22 cellular contexts compared by ENCODE assay signal in genomic region chr12:131057211-131057721, GRCh38.
DNase-seq lines count a peak whose midpoint lies in the region; ATAC-seq and TF ChIP-seq lines count a peak whose summit lies in the region.
"Had no signal": no experiment of that assay in that cellular context is flagged by ENCODE, and none has a peak within 500 bp of the region (broad histone marks: within the 10 kb centered on the region; RNA-seq: fewer than 3 reads in every experiment).

No MANE protein-coding gene starts in this region.

- intact Hi-C loops in tibial artery (cut with DNase I; ENCODE audit: low total_unique reads): no loop called here

- H3K4me1 ChIP-seq in RWPE2 (ENCODE audit: insufficient read depth, poor library complexity, severe bottlenecking) (no peaks in the 10 kb centered on the region), tibial artery (no peaks in the 10 kb centered on the region)
- H3K4me1 ChIP-seq: prostate gland had no signal

- H3K27ac ChIP-seq in RWPE2 (ENCODE audit: poor library complexity, severe bottlenecking): no peak overlapping the region
- H3K27ac ChIP-seq in tibial artery: no peak overlapping the region
- H3K27ac ChIP-seq: prostate gland, thoracic aorta had no signal

- H3K9me3 ChIP-seq in RWPE2 (ENCODE audit: severe bottlenecking): no peaks in the 10 kb centered on the region
- no peaks in the 10 kb centered on the region for H3K9me3 ChIP-seq in tibial artery
- H3K9me3 ChIP-seq: prostate gland, thoracic aorta had no signal

- peak; percentile 15 for DNase-seq in NCI-H82 (lab: John Stamatoyannopoulos, UW)
- no peak for DNase-seq in NCI-H82 treated with DMSO at 0.1 percent for 48 hours (lab: John Stamatoyannopoulos, UW; ENCODE audit: unreplicated experiment)
- DNase-seq in RWPE2 (ENCODE audit: low spot score): peak; percentile 43
- peak; percentile 78 for DNase-seq in mesenteric fat pad (ENCODE audit: low spot score)
- peak; percentile 19 to 47 for DNase-seq in tibial artery
- DNase-seq in NCI-H187 treated with DMSO at 0.1 percent for 48 hours (lab: John Stamatoyannopoulos, UW): no peak
- no peak for DNase-seq in DMS153 treated with DMSO at 0.1 percent for 48 hours (lab: John Stamatoyannopoulos, UW; ENCODE audit: unreplicated experiment)
- DNase-seq: activated CD8-positive, alpha-beta T cell treated with anti-CD3 and anti-CD28 coated beads, Interleukin-2, amount 10 ng/mL, durations not matched to agents 7 days and 5 days; activated naive CD4-positive, alpha-beta T cell treated with anti-CD3 and anti-CD28 coated beads for 36 hours; COR-L47; glutamatergic neuron; IMR-90; left colon; NCI-H1105; NCI-H2081 treated with DMSO at 0.1 percent for 48 hours; NCI-H510A treated with DMSO at 0.1 percent for 48 hours; small intestine; stimulated activated CD4-positive, alpha-beta T cell treated with anti-CD3 and anti-CD28 coated beads, Interleukin-2, amount 100 ng/mL, for 24 hours had no signal

- TF ChIP-seq CTCF in RWPE2 (IDR thresholded peaks at IDR 0.05; ENCODE audit: poor library complexity, severe bottlenecking) (no peak), tibial artery (IDR thresholded peaks at IDR 0.05) (no peak)

- H3K27me3 ChIP-seq in RWPE2 (ENCODE audit: insufficient read depth, poor library complexity, severe bottlenecking) (peaks cover 41% of the 10 kb centered on the region), tibial artery (no peaks in the 10 kb centered on the region)

- ATAC-seq in RWPE2 (ENCODE audit: low read depth) (no peak), GM18511 (IDR thresholded peaks at IDR 0.05; ENCODE audit: unreplicated experiment) (no peak)
- ATAC-seq: activated CD8-positive, alpha-beta T cell treated with anti-CD3 and anti-CD28 coated beads, Interleukin-2, amount 10 ng/mL, durations not matched to agents 7 days and 5 days; left colon; stimulated activated effector memory CD8-positive, alpha-beta T cell treated with anti-CD3 and anti-CD28 coated beads, Interleukin-12 subunit alpha, Interleukin-12 subunit beta, amount 100 ng/mL, for 72 hours had no signal

- H3K4me3 ChIP-seq in RWPE2 (ENCODE audit: severe bottlenecking): no peak overlapping the region
- no peak overlapping the region for H3K4me3 ChIP-seq in tibial artery
- H3K4me3 ChIP-seq: prostate gland, thoracic aorta had no signal

- H3K36me3 ChIP-seq in RWPE2 (ENCODE audit: low read depth): no peaks in the 10 kb centered on the region
- no peaks in the 10 kb centered on the region for H3K36me3 ChIP-seq in tibial artery
- H3K36me3 ChIP-seq: prostate gland, thoracic aorta had no signal

Comparison
In these comparisons a context has a peak if more than half of its experiments do, and no peak if none do; other contexts are left out.
1. DNase-seq: peak in NCI-H82 (single experiment), RWPE2 (single experiment), mesenteric fat pad (single experiment) and tibial artery (2 of 2); none in NCI-H82 treated with DMSO at 0.1 percent for 48 hours (single experiment), NCI-H187 treated with DMSO at 0.1 percent for 48 hours (single experiment) and DMS153 treated with DMSO at 0.1 percent for 48 hours (single experiment).